8 cellular contexts compared by ENCODE assay signal in the genomic region with DNA sequence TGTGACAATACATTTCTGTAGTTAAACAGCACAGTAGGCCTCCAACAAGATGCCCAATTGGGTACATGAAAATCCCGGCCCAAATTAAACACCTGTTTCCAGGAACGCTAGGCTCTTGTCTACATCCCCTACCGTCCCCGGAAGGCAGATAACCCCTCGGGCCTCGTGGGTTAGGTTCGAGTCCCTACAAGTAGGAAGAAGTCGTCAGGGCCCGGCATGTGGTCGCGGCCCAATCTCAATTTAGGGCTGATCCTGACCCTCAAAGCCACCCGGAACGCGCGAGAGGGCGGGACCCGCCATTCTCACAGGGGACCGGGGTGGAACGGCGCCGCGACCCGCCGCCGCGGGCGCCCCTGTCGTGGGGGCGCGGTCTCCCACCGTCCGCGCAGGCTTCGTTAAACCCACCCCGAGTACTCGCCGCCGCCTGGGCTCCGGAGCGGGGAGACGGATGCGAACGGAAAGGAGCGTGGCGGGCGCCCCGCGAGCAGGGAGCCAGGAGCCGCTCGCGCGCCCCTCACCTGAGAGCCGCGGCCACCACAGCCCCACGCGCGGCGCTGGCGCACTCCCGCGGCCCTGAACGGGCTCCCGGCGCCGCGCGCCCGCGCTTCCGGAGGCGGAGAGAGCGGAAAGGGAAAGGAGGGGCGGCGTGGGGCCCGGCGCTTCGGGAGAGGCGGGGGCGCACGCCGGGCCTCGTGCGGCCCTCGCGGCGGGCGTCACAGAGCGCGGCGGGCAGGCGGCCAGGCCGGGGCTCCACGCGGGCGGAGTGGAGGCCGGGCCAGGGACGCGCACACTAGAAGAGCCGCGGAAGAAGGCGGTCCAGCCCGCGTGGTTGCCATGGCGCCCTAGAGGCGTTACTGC. TPM values are rescaled to one million over a fixed set of nuclear protein-coding genes. Genes with fewer than 3 reads are reported as not detected.
DNase-seq lines count a peak whose midpoint lies in the region; ATAC-seq and TF ChIP-seq lines count a peak whose summit lies in the region.

A gene (minus strand): TSS at position 621 of the 858 bp plus-strand sequence. CDS start 12,804 bp downstream, outside the sequence.

- H3K36me3 ChIP-seq in PC-9 (ENCODE audit: low read depth) (no peaks in the 10 kb centered on the region), esophagus muscularis mucosa (peaks cover 0 to 5% (median 2%) of the 10 kb centered on the region in 4 donors)

- no peaks in the 10 kb centered on the region for H3K9me3 ChIP-seq in PC-9 (ENCODE audit: insufficient read depth, low read depth)
- no peaks in the 10 kb centered on the region for H3K9me3 ChIP-seq in esophagus muscularis mucosa

- intact Hi-C loops in Calu3 (cut with micrococcal nuclease; ENCODE audit: unreplicated experiment) = loop anchor here (5.0 kb wide), 1 partner anchor 194 kb away; a partner anchor contains a TSS
- intact Hi-C loops in PC-9 (cut with micrococcal nuclease; ENCODE audit: unreplicated experiment) = loop anchor here (5.0 to 10.0 kb wide), 4 partner anchors 64 to 391 kb away; a partner anchor contains a TSS
- intact Hi-C loops in esophagus muscularis mucosa (cut with DNase I) = loop anchor here (5.0 kb wide), 1 partner anchor 194 kb away; a partner anchor contains a TSS

- H3K27ac Mint-ChIP-seq in Calu3 (ENCODE audit: unreplicated experiment) = peak within 1 kb of the TSS; percentile 92

- TF ChIP-seq EP300 in esophagus muscularis mucosa (IDR thresholded peaks at IDR 0.05) = no peak

- H3K4me3 ChIP-seq in PC-9 = peak within 1 kb of the TSS; percentile 75
- H3K4me3 ChIP-seq in esophagus muscularis mucosa = peak within 1 kb of the TSS; percentile 79 to 91 (median 88)

- CTCF ChIA-PET in Calu3 (lab: Charles Lee) (no interaction called here), PC-9 (lab: Charles Lee) (no interaction called here)

- H3K4me1 Mint-ChIP-seq in Calu3 (ENCODE audit: low read depth, unreplicated experiment) = peaks cover 17% of the 10 kb centered on the region

- H3K36me3 Mint-ChIP-seq in Calu3 (ENCODE audit: insufficient read depth, unreplicated experiment) = peaks cover 43% of the 10 kb centered on the region

- no TSS peak for BruUV-seq in Calu3 (replicated peaks; lab: Mats Ljungman, UMichigan)
- BruUV-seq in PC-9 (replicated peaks; lab: Mats Ljungman, UMichigan) = no TSS peak

- H3K27ac ChIP-seq in PC-9 = peak within 1 kb of the TSS; percentile 76
- H3K27ac ChIP-seq in esophagus muscularis mucosa (replicated peaks in 1 of 4) = peak within 1 kb of the TSS; percentile 98 to 99 (median 99)

- H3K4me1 ChIP-seq in PC-9 (replicated peaks; ENCODE audit: insufficient read depth) (peaks cover 35% of the 10 kb centered on the region), esophagus muscularis mucosa (peaks cover 16 to 39% (median 29%) of the 10 kb centered on the region in 4 donors)

- peak; percentile 59 for DNase-seq in Calu3
- DNase-seq in HT-29 (ENCODE audit: low spot score) = peak; percentile 80
- peak; percentile 49 to 78 for DNase-seq in PC-9
- DNase-seq in activated T-cell treated with anti-CD3 and anti-CD28 coated beads, Interleukin-2, amount 50 U/mL, for 48 hours = peak; percentile 79 to 84
- peak; percentile 96 for DNase-seq in esophagus muscularis mucosa (ENCODE audit: extremely low spot score)
- peak; percentile 91 for DNase-seq in myocyte (ENCODE audit: low read depth)
- peak; percentile 59 for DNase-seq in stimulated activated CD8-positive, alpha-beta memory T cell treated with anti-CD3 and anti-CD28 coated beads, Interleukin-7, amount 100 ng/mL, for 24 hours (ENCODE audit: low read depth)

- peaks cover 34% of the 10 kb centered on the region for H3K79me2 ChIP-seq in PC-9 (ENCODE audit: low read depth)

- no peaks in the 10 kb centered on the region for H3K27me3 Mint-ChIP-seq in Calu3 (ENCODE audit: unreplicated experiment)

- H3K4me2 ChIP-seq in PC-9 = peak within 1 kb of the TSS; percentile 95

- peaks cover 15% of the 10 kb centered on the region for H3F3A ChIP-seq in PC-9 (ENCODE audit: insufficient read depth, low read depth)

- WGBS in esophagus muscularis mucosa = 1% methylated on average over 16 of the region's 105 CpGs

- H3K4me3 Mint-ChIP-seq in Calu3 (ENCODE audit: low read depth, unreplicated experiment) = peak within 1 kb of the TSS; percentile 81

- peak; percentile 46 for TF ChIP-seq POLR2A in esophagus muscularis mucosa (IDR thresholded peaks at IDR 0.05; ENCODE audit: low read depth)

- POLR2A ChIA-PET in PC-9 (lab: Charles Lee; ENCODE audit: unreplicated experiment) = no interaction called here

- peak within 1 kb of the TSS; percentile 82 for H2AFZ ChIP-seq in PC-9

- H3K27me3 ChIP-seq in PC-9 (ENCODE audit: insufficient read depth, low read depth) (no peaks in the 10 kb centered on the region), esophagus muscularis mucosa (no peaks in the 10 kb centered on the region)

- TF ChIP-seq CTCF in Calu3 (IDR thresholded peaks at IDR 0.05; ENCODE audit: unreplicated experiment) = no peak
- TF ChIP-seq CTCF in PC-9 (conservative IDR thresholded peaks at IDR 0.05) = no peak
- peak in 1 of 3 experiments; percentile 12 for TF ChIP-seq CTCF in esophagus muscularis mucosa (IDR thresholded peaks at IDR 0.05)

- ATAC-seq in GM19468 (IDR thresholded peaks at IDR 0.05; ENCODE audit: extremely low read depth, unreplicated experiment) = peak; percentile 78

- no peaks in the 10 kb centered on the region for H3K9me2 ChIP-seq in PC-9 (ENCODE audit: insufficient read depth)

- H4K20me1 ChIP-seq in PC-9 (ENCODE audit: insufficient read depth) = no peaks in the 10 kb centered on the region

- H3K9me3 Mint-ChIP-seq in Calu3 (ENCODE audit: low read depth, unreplicated experiment) = no peaks in the 10 kb centered on the region

RNA-seq across cellular contexts. Expression of the gene that starts here (rescaled TPM):
- 36.9 and 38.4 TPM in 2 replicates for total RNA-seq in Calu3 (2022)
- 7.1 and 8.0 TPM in 2 replicates for total RNA-seq in HT-29 (2014; rRNA removed; shearing (Covaris generic))
- total RNA-seq in PC-9 (2021) = 33.4 and 48.2 TPM in 2 replicates
- total RNA-seq in esophagus muscularis mucosa = 10 to 100 TPM; 30.2 to 36.8 (median 35.1) TPM
- total RNA-seq in myocyte = 36.2 and 46.8 TPM in 2 replicates
- 9.8 TPM for polyA plus RNA-seq in myocyte (2012)

Comparison
In these comparisons a context has a peak if more than half of its experiments do, and no peak if none do; other contexts are left out.
1. Peak in every context shown above with its lines: DNase-seq, ATAC-seq, H3K4me3 ChIP-seq and H3K27ac ChIP-seq.